ENCODE assay signal across 13 cellular contexts in genomic region chr9:95107001-95107749, GRCh38.
A peak's percentile ranks its signal among the peaks of the same experiment; 100 is the strongest.
DNase-seq lines count a peak whose midpoint lies in the region; ATAC-seq, FAIRE-seq and TF ChIP-seq lines count a peak whose summit lies in the region.
"Had no signal": no experiment of that assay in that cellular context is flagged by ENCODE, and none has a peak within 500 bp of the region (broad histone marks: within the 10 kb centered on the region; RNA-seq: fewer than 3 reads in every experiment).

No MANE protein-coding gene starts in this region.

- H3K4me3 Mint-ChIP-seq in astrocyte (ENCODE audit: unreplicated experiment): no peak overlapping the region
- H3K4me3 Mint-ChIP-seq in T-helper 2 cell treated with Interferon-gamma antibody and Interleukin-4, amounts not matched to agents 5 μg/mL and 100 μg/mL, for 36 hours: no peak overlapping the region
- H3K4me3 Mint-ChIP-seq: activated naive CD4-positive, alpha-beta T cell treated with anti-CD3 and anti-CD28 coated beads for 36 hours; IgD-negative memory B cell; stimulated activated naive B cell treated with anti-CD40 and anti-IgM and Interleukin-4, amounts not matched to agents 10 μg/mL and 1 μg/mL and 100 μg/mL, for 72 hours had no signal

- TF ChIP-seq CTCF in AG04450 (IDR thresholded peaks at IDR 0.05; ENCODE audit: low read depth, low read length) (no peak), astrocyte (IDR thresholded peaks at IDR 0.05; ENCODE audit: insufficient read depth, low read depth, low read length) (no peak)

- H3K27ac ChIP-seq in AG04450 (ENCODE audit: low read depth, low read length) (peak overlapping the region; percentile 21), astrocyte (ENCODE audit: low read depth, low read length) (peak overlapping the region; percentile 62)

- H3K9ac ChIP-seq in astrocyte (ENCODE audit: low read length): peak overlapping the region; percentile 56

- H3K79me2 ChIP-seq in astrocyte (ENCODE audit: insufficient read depth, low read length): no peaks in the 10 kb centered on the region

- FAIRE-seq in astrocyte (lab: Jason Lieb, UNC): no peak

- peak overlapping the region; percentile 75 for H3K4me2 ChIP-seq in astrocyte (ENCODE audit: low read length)

- H3K4me1 ChIP-seq in astrocyte (ENCODE audit: insufficient read depth, low read length): peaks cover 17% of the 10 kb centered on the region

- H3K9me3 Mint-ChIP-seq in astrocyte (ENCODE audit: unreplicated experiment): no peaks in the 10 kb centered on the region
- no peaks in the 10 kb centered on the region for H3K9me3 Mint-ChIP-seq in T-helper 2 cell treated with Interferon-gamma antibody and Interleukin-4, amounts not matched to agents 5 μg/mL and 100 μg/mL, for 36 hours
- H3K9me3 Mint-ChIP-seq: activated naive CD4-positive, alpha-beta T cell treated with anti-CD3 and anti-CD28 coated beads for 36 hours; IgD-negative memory B cell; stimulated activated naive B cell treated with anti-CD40 and anti-IgM and Interleukin-4, amounts not matched to agents 10 μg/mL and 1 μg/mL and 100 μg/mL, for 72 hours had no signal

- ATAC-seq in HG03469 (IDR thresholded peaks at IDR 0.05; ENCODE audit: unreplicated experiment): no peak
- ATAC-seq: activated CD4-positive, CD25-positive, alpha-beta regulatory T cell treated with anti-CD3 and anti-CD28 coated beads, Interleukin-2, amount 50 U/mL, for 24 hours; stimulated activated naive B cell treated with anti-CD40 and anti-IgM and Interleukin-4, amounts not matched to agents 10 μg/mL and 1 μg/mL and 100 μg/mL, for 72 hours had no signal

- no peak overlapping the region for H2AFZ ChIP-seq in astrocyte (ENCODE audit: low read depth, low read length)

- peaks cover 8% of the 10 kb centered on the region for H4K20me1 ChIP-seq in astrocyte (ENCODE audit: insufficient read depth, low read length)

- no peak overlapping the region for H3K27ac Mint-ChIP-seq in astrocyte (ENCODE audit: unreplicated experiment)
- H3K27ac Mint-ChIP-seq in T-helper 2 cell treated with Interferon-gamma antibody and Interleukin-4, amounts not matched to agents 5 μg/mL and 100 μg/mL, for 36 hours: no peak overlapping the region
- H3K27ac Mint-ChIP-seq: activated naive CD4-positive, alpha-beta T cell treated with anti-CD3 and anti-CD28 coated beads for 36 hours; IgD-negative memory B cell; stimulated activated naive B cell treated with anti-CD40 and anti-IgM and Interleukin-4, amounts not matched to agents 10 μg/mL and 1 μg/mL and 100 μg/mL, for 72 hours had no signal

- H3K27me3 Mint-ChIP-seq in astrocyte (ENCODE audit: low read depth, unreplicated experiment): no peaks in the 10 kb centered on the region
- no peaks in the 10 kb centered on the region for H3K27me3 Mint-ChIP-seq in T-helper 2 cell treated with Interferon-gamma antibody and Interleukin-4, amounts not matched to agents 5 μg/mL and 100 μg/mL, for 36 hours (ENCODE audit: low read depth)
- H3K27me3 Mint-ChIP-seq: IgD-negative memory B cell; stimulated activated naive B cell treated with anti-CD40 and anti-IgM and Interleukin-4, amounts not matched to agents 10 μg/mL and 1 μg/mL and 100 μg/mL, for 72 hours had no signal

- H3K9me3 ChIP-seq in AG04450 (ENCODE audit: control insufficient read depth, insufficient read depth, low read length) (no peaks in the 10 kb centered on the region; the same call in 1 of the 2 replicates), astrocyte (ENCODE audit: insufficient read depth, low read depth, low read length) (no peaks in the 10 kb centered on the region)

- H3K36me3 ChIP-seq in astrocyte (ENCODE audit: insufficient read depth, low read length): peaks cover 6% of the 10 kb centered on the region

- peaks cover 11% of the 10 kb centered on the region for H3K36me3 Mint-ChIP-seq in astrocyte (ENCODE audit: low read depth, unreplicated experiment)
- peaks cover 3% of the 10 kb centered on the region for H3K36me3 Mint-ChIP-seq in T-helper 2 cell treated with Interferon-gamma antibody and Interleukin-4, amounts not matched to agents 5 μg/mL and 100 μg/mL, for 36 hours (ENCODE audit: low read depth)

- H3K27me3 ChIP-seq in AG04450 (ENCODE audit: control insufficient read depth, insufficient read depth, low read length) (no peaks in the 10 kb centered on the region), astrocyte (ENCODE audit: insufficient read depth, low read length) (no peaks in the 10 kb centered on the region)

- POLR2A ChIA-PET in AG04450 (lab: Yijun Ruan, JAX): interaction anchor here (1.1 kb wide), 1 partner anchor 50 kb away, joined by 6 read pairs; no protein-coding TSS in a partner anchor

- H3K4me3 ChIP-seq in AG04450 (ENCODE audit: low read depth, low read length): no peak overlapping the region
- H3K4me3 ChIP-seq in astrocyte (ENCODE audit: insufficient read depth, low read depth, low read length): peak overlapping the region; percentile 6

- peaks cover 13% of the 10 kb centered on the region for H3K4me1 Mint-ChIP-seq in astrocyte (ENCODE audit: low read depth, unreplicated experiment)
- H3K4me1 Mint-ChIP-seq in T-helper 2 cell treated with Interferon-gamma antibody and Interleukin-4, amounts not matched to agents 5 μg/mL and 100 μg/mL, for 36 hours (ENCODE audit: low read depth): no peaks in the 10 kb centered on the region
- H3K4me1 Mint-ChIP-seq: IgD-negative memory B cell; stimulated activated naive B cell treated with anti-CD40 and anti-IgM and Interleukin-4, amounts not matched to agents 10 μg/mL and 1 μg/mL and 100 μg/mL, for 72 hours had no signal

- DNase-seq in AG04450 (ENCODE audit: low read depth, low spot score) (peak; percentile 44), astrocyte (ENCODE audit: low read depth) (peak; percentile 91), foreskin melanocyte (peak; percentile 94), pulmonary artery endothelial cell (ENCODE audit: low read depth, low spot score) (peak; percentile 47), DMS153 treated with DMSO at 0.1 percent for 48 hours (lab: John Stamatoyannopoulos, UW; ENCODE audit: unreplicated experiment) (no peak)
- DNase-seq in activated T-cell treated with anti-CD3 and anti-CD28 coated beads, Interleukin-2, amount 50 U/mL, for 48 hours: no peak
- DNase-seq in T-helper 2 cell treated with Interferon-gamma antibody and Interleukin-4, amounts not matched to agents 5 μg/mL and 100 μg/mL, for 36 hours (ENCODE audit: low spot score): no peak
- DNase-seq: activated naive CD4-positive, alpha-beta T cell treated with anti-CD3 and anti-CD28 coated beads for 36 hours; mesenchymal stem cell; stimulated activated naive B cell treated with anti-CD40 and anti-IgM and Interleukin-4, amounts not matched to agents 10 μg/mL and 1 μg/mL and 100 μg/mL, for 72 hours had no signal

- CTCF ChIA-PET in AG04450 (lab: Charles Lee): interaction anchor here (1.0 kb wide), 1 partner anchor 24 kb away, joined by 5 read pairs; no protein-coding TSS in a partner anchor

Comparison
In these comparisons a context has a peak if more than half of its experiments do, and no peak if none do; other contexts are left out.
1. DNase-seq: peak in AG04450 (single experiment), astrocyte (single experiment), foreskin melanocyte (single experiment) and pulmonary artery endothelial cell (single experiment); none in activated T-cell treated with anti-CD3 and anti-CD28 coated beads, Interleukin-2, amount 50 U/mL, for 48 hours (0 of 2), DMS153 treated with DMSO at 0.1 percent for 48 hours (single experiment) and T-helper 2 cell treated with Interferon-gamma antibody and Interleukin-4, amounts not matched to agents 5 μg/mL and 100 μg/mL, for 36 hours (single experiment).